ENCODE assay signal across 1 cellular context in genomic region chr9:113154471-113154870, GRCh38.
TF ChIP-seq lines count a peak whose summit lies in the region.

No MANE protein-coding gene starts in this region.

TF ChIP-seq in H1, 55 proteins besides CTCF, POLR2A, EP300 and RAD21 (continued from another document):
- TF ChIP-seq CBX8 (IDR thresholded peaks at IDR 0.05; ENCODE audit: borderline replicate concordance, low read depth, low read length): no peak
- no peak for TF ChIP-seq KDM1A (IDR thresholded peaks at IDR 0.05; ENCODE audit: borderline replicate concordance, low read length)
- no peak for TF ChIP-seq SP2 (IDR thresholded peaks at IDR 0.05; ENCODE audit: low read length)
- TF ChIP-seq SP1 (IDR thresholded peaks at IDR 0.05; ENCODE audit: low read depth, low read length): no peak
- TF ChIP-seq SIN3A (conservative IDR thresholded peaks at IDR 0.05 in 1 of 2, IDR thresholded peaks at IDR 0.05 in 1 of 2; ENCODE audit: low read depth in 1 of 2, low read length in 2 of 2): no peak
- TF ChIP-seq RBBP5 (IDR thresholded peaks at IDR 0.05; ENCODE audit: borderline replicate concordance, low read depth, low read length): no peak
- TF ChIP-seq CHD2 (IDR thresholded peaks at IDR 0.05; ENCODE audit: low read length): no peak
- TF ChIP-seq CREB1 (IDR thresholded peaks at IDR 0.05): no peak
- no peak for TF ChIP-seq RFX5 (IDR thresholded peaks at IDR 0.05; ENCODE audit: borderline replicate concordance, low read depth, low read length)
- TF ChIP-seq TBP (IDR thresholded peaks at IDR 0.05; ENCODE audit: low read depth, low read length): no peak
- no peak for TF ChIP-seq KDM4A (IDR thresholded peaks at IDR 0.05; ENCODE audit: low read depth, low read length, severe bottlenecking)
- TF ChIP-seq SP4 (IDR thresholded peaks at IDR 0.05; ENCODE audit: low read length): no peak
- no peak for TF ChIP-seq TAF1 (IDR thresholded peaks at IDR 0.05; ENCODE audit: low read depth, low read length)
- no peak for TF ChIP-seq TCF12 (IDR thresholded peaks at IDR 0.05; ENCODE audit: low read depth, low read length)
